In the genomic region with DNA sequence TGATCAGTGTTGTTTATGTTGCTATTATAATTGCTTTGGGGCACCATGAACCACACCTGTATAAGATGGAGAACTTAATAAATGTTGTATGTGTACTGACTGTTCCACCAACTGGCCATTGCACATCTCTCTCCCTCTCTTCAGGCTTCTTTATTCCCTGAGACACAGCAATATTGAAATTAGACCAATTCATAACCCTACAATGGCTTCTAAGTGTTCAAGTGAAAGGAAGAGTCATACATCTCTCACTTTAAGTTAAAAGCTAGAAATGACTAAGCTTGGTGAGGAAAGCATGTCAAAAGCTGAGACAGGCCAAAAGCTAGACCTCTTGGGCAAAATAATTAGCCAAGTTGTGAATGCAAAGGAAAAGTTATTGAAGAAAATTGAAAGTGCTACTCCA, we compare ENCODE assay signal across 22 cellular contexts.
"Had no signal": no experiment of that assay in that cellular context is flagged by ENCODE, and none has a peak within 500 bp of the region (broad histone marks: within the 10 kb centered on the region; RNA-seq: fewer than 3 reads in every experiment).

No MANE protein-coding gene starts in this region.

- H3K4me1 Mint-ChIP-seq: naive B cell had no signal

- H3K4me3 Mint-ChIP-seq: mesothelial cell of epicardium, naive B cell, nephron, neural crest cell had no signal

- H3K27ac Mint-ChIP-seq: mesothelial cell of epicardium, naive B cell, nephron had no signal

- ATAC-seq: heart right ventricle, pancreas, right cardiac atrium, sciatic nerve, upper lobe of right lung had no signal

- DNase-seq: heart right ventricle; islet precursor cell; left ventricle myocardium inferior; mesendoderm; naive B cell; nucleus accumbens; pancreas; posterior cingulate gyrus; retina; right cardiac atrium; stimulated activated CD4-positive, alpha-beta T cell treated with anti-CD3 and anti-CD28 coated beads, Interleukin-12 subunit alpha, Interleukin-12 subunit beta, amount 100 ng/mL, for 4 hours; stimulated activated CD4-positive, alpha-beta T cell treated with anti-CD3 and anti-CD28 coated beads, Interleukin-15, amount 100 ng/mL, for 24 hours; stimulated activated CD4-positive, alpha-beta T cell treated with anti-CD3 and anti-CD28 coated beads, Interleukin-2, amount 100 ng/mL, for 24 hours; stimulated activated CD4-positive, alpha-beta T cell treated with anti-CD3 and anti-CD28 coated beads, Interleukin-4, amount 100 ng/mL, for 1 hour; stimulated activated naive CD4-positive, alpha-beta T cell treated with Interleukin-2 at 50 U/mL for 16 hours; tibial artery; trophoblast cell; upper lobe of right lung had no signal
